ENCODE assay signal across 25 cellular contexts in genomic region chr14:58738876-58739275, GRCh38.
DNase-seq lines count a peak whose midpoint lies in the region; ATAC-seq and TF ChIP-seq lines count a peak whose summit lies in the region.
"Had no signal": no experiment of that assay in that cellular context is flagged by ENCODE, and none has a peak within 500 bp of the region (broad histone marks: within the 10 kb centered on the region; RNA-seq: fewer than 3 reads in every experiment).

No MANE protein-coding gene starts in this region.

- no peak overlapping the region for H2AFZ ChIP-seq in PC-3 (ENCODE audit: low read length)

- H3K27me3 ChIP-seq in PC-3 (ENCODE audit: low read length) = no peaks in the 10 kb centered on the region
- H3K27me3 ChIP-seq: esophagus muscularis mucosa, pancreas had no signal

- peaks cover 5% of the 10 kb centered on the region for H3F3A ChIP-seq in PC-3 (ENCODE audit: low read length, unreplicated experiment)

- H3K4me3 ChIP-seq in PC-3 (ENCODE audit: low read length) (no peak overlapping the region), fibroblast of the aortic adventitia (ENCODE audit: low read depth, low read length) (no peak overlapping the region)
- H3K4me3 ChIP-seq: esophagus muscularis mucosa, pancreas had no signal

- no peaks in the 10 kb centered on the region for H4K20me1 ChIP-seq in PC-3 (ENCODE audit: low read length)

- peak overlapping the region; percentile 50 for H3K27ac ChIP-seq in PC-3 (ENCODE audit: low read length)
- H3K27ac ChIP-seq: 22Rv1, esophagus muscularis mucosa, pancreas had no signal

- H3K9me2 ChIP-seq in PC-3 (replicated peaks; ENCODE audit: low read length) = no peaks in the 10 kb centered on the region

- H3K79me2 ChIP-seq in PC-3 (ENCODE audit: low read length) = no peaks in the 10 kb centered on the region

- POLR2A ChIA-PET in PC-3 (lab: Charles Lee; ENCODE audit: unreplicated experiment) = no interaction called here

- peak; percentile 36 for DNase-seq in NCI-H2171 treated with DMSO at 0.1 percent for 48 hours (lab: John Stamatoyannopoulos, UW)
- no peak for DNase-seq in NCI-H2171 (lab: John Stamatoyannopoulos, UW)
- DNase-seq in PC-3 = peak; percentile 30
- DNase-seq in fibroblast of the aortic adventitia (ENCODE audit: low read depth) = peak; percentile 34
- no peak for DNase-seq in NCI-H1417 treated with DMSO at 0.1 percent for 48 hours (lab: John Stamatoyannopoulos, UW)
- no peak for DNase-seq in activated T-cell treated with anti-CD3 and anti-CD28 coated beads, Interleukin-2, amount 50 U/mL, for 1 hour
- DNase-seq in left cardiac atrium = no peak
- no peak for DNase-seq in NCI-H2196 treated with DMSO at 0.1 percent for 48 hours (lab: John Stamatoyannopoulos, UW; ENCODE audit: unreplicated experiment)
- DNase-seq: activated CD4-positive, alpha-beta T cell treated with anti-CD3 and anti-CD28 coated beads, Interleukin-2, amount 10 ng/mL, durations not matched to agents 7 days and 5 days; activated gamma-delta T cell treated with Interleukin-2 at 50 U/mL for 16 hours; activated T-cell treated with anti-CD3 and anti-CD28 coated beads, Interleukin-2, amount 50 U/mL, for 4 hours; central memory CD4-positive, alpha-beta T cell; left ventricle myocardium superior; midbrain; natural killer cell; NCI-H1048; NCI-H1694 treated with DMSO at 0.1 percent for 48 hours; NCI-H524; pancreas; retina; SHP77; stimulated activated CD4-positive, alpha-beta T cell treated with anti-CD3 and anti-CD28 coated beads, Interleukin-2, amount 100 ng/mL, for 48 hours had no signal

- H3K9ac ChIP-seq in PC-3 (ENCODE audit: low read length) = no peak overlapping the region

- H3K4me2 ChIP-seq in PC-3 (ENCODE audit: low read length) = peak overlapping the region; percentile 30

- intact Hi-C loops in PC-3 (cut with micrococcal nuclease) (loop anchor here (1.0 to 10.0 kb wide), 2 partner anchors 7 to 176 kb away; no protein-coding TSS in a partner anchor), left cardiac atrium (cut with DNase I) (no loop called here)

- H3K9me3 ChIP-seq in PC-3 (ENCODE audit: low read length) = no peaks in the 10 kb centered on the region
- H3K9me3 ChIP-seq: esophagus muscularis mucosa, pancreas had no signal

- TF ChIP-seq CTCF in PC-3 (conservative IDR thresholded peaks at IDR 0.05; ENCODE audit: low read depth, low read length) = no peak
- no peak for TF ChIP-seq CTCF in fibroblast of the aortic adventitia (IDR thresholded peaks at IDR 0.05; ENCODE audit: insufficient read depth, low read length)

- no TSS peak for BruUV-seq in PC-3 (replicated peaks; lab: Mats Ljungman, UMichigan)

- H3K36me3 ChIP-seq in PC-3 (ENCODE audit: low read depth, low read length) = no peaks in the 10 kb centered on the region
- H3K36me3 ChIP-seq: esophagus muscularis mucosa, pancreas had no signal

- CTCF ChIA-PET in PC-3 (lab: Charles Lee) = no interaction called here

- H3K4me1 ChIP-seq in PC-3 (ENCODE audit: insufficient read depth, low read length) = peaks cover 32% of the 10 kb centered on the region
- H3K4me1 ChIP-seq: pancreas had no signal

- ATAC-seq in PC-3 (no peak), left cardiac atrium (no peak)
- ATAC-seq: activated T-cell treated with anti-CD3 and anti-CD28 coated beads, Interleukin-2, amount 50 U/mL, for 4 hours; left ventricle myocardium superior; natural killer cell; pancreas; WTC11 had no signal

Comparison
In these comparisons a context has a peak if more than half of its experiments do, and no peak if none do; other contexts are left out.
1. DNase-seq: peak in NCI-H2171 treated with DMSO at 0.1 percent for 48 hours (single experiment), PC-3 (single experiment) and fibroblast of the aortic adventitia (single experiment); none in NCI-H2171 (single experiment), NCI-H1417 treated with DMSO at 0.1 percent for 48 hours (single experiment), activated T-cell treated with anti-CD3 and anti-CD28 coated beads, Interleukin-2, amount 50 U/mL, for 1 hour (single experiment), left cardiac atrium (single experiment) and NCI-H2196 treated with DMSO at 0.1 percent for 48 hours (single experiment).